20 cellular contexts compared by ENCODE assay signal in the genomic region with DNA sequence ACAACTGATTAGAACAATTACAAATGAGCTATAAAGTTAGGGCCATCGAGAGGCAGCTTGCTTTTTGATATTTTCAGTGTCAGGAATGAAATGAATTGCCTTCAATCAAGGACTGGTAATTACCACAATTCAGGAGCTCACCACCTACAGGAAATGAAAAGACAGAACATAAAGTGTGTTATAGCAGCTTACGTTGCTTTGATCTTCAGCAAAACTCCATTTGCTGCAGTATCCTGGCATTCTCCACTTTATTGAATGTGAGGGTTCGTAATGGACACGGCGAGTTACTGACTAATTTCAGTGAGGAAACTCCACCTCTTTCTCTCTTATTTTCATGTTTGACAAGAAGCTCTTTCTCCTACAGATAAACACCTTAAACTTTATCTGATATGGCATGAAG.
DNase-seq lines count a peak whose midpoint lies in the region; ATAC-seq, FAIRE-seq and TF ChIP-seq lines count a peak whose summit lies in the region.
"Had no signal": no experiment of that assay in that cellular context is flagged by ENCODE, and none has a peak within 500 bp of the region (broad histone marks: within the 10 kb centered on the region; RNA-seq: fewer than 3 reads in every experiment).

No MANE protein-coding gene starts in this region.

- H2BK5ac ChIP-seq in H1 (ENCODE audit: low read depth, low read length): no peak overlapping the region

- no peak overlapping the region for H4K5ac ChIP-seq in H1 (ENCODE audit: insufficient read length, low read depth, low read length)

- H3K4me1 ChIP-seq in OCI-LY3 (ENCODE audit: low read length) (no peaks in the 10 kb centered on the region), H1 (replicated peaks in 1 of 4; ENCODE audit: control insufficient read depth in 3 of 4, insufficient read depth in 4 of 4, low read length in 3 of 4) (peaks cover 0 to 3% (median 0%) of the 10 kb centered on the region in 4 experiments; a peak in 1 of 7 replicates), urinary bladder (ENCODE audit: insufficient read depth) (no peaks in the 10 kb centered on the region)
- H3K4me1 ChIP-seq: lower lobe of right lung, tibial artery had no signal

- no peak overlapping the region for H3K14ac ChIP-seq in H1 (ENCODE audit: insufficient read length)

- no peaks in the 10 kb centered on the region for H3K23me2 ChIP-seq in H1 (ENCODE audit: low read depth, low read length)

- H2AFZ ChIP-seq in OCI-LY3 (ENCODE audit: low read depth, low read length): no peak overlapping the region
- H2AFZ ChIP-seq in H1 (ENCODE audit: low read length): peak overlapping the region; percentile 89

- 86% methylated on average over 5 of the region's 5 CpGs; no CpG with 5 or more reads in 1 of the 2 experiments for WGBS in H1 (ENCODE audit: extremely low coverage in 1 of 2, insufficient coverage in 1 of 2, insufficient read length in 1 of 2, insufficient replicate concordance in 2 of 2, low coverage in 1 of 2, low lambda C conversion rate in 2 of 2, missing lambda C conversion rate in 1 of 2), 2 experiments
- 45% methylated on average over 5 of the region's 5 CpGs for WGBS in urinary bladder

- no peaks in the 10 kb centered on the region for H3K36me3 Mint-ChIP-seq in stimulated activated naive CD8-positive, alpha-beta T cell treated with anti-CD3 and anti-CD28 coated beads, Interleukin-15, Interleukin-2, amounts not matched to agents 100 ng/mL and 50 ng/mL, for 24 hours (ENCODE audit: low read depth)

- peak overlapping the region; percentile 20 for H3K4me3 Mint-ChIP-seq in stimulated activated naive CD8-positive, alpha-beta T cell treated with anti-CD3 and anti-CD28 coated beads, Interleukin-15, Interleukin-2, amounts not matched to agents 100 ng/mL and 50 ng/mL, for 24 hours
- H3K4me3 Mint-ChIP-seq: B cell; dendritic cell treated with granulocyte-macrophage colony-stimulating factor and Interleukin-4, amounts not matched to agents 40 ng/mL and 50 ng/mL, for 4 days had no signal

- no peak overlapping the region for H2BK20ac ChIP-seq in H1 (ENCODE audit: low read length)

- H3K36me3 ChIP-seq in OCI-LY3 (replicated peaks; ENCODE audit: low read depth, low read length): no peaks in the 10 kb centered on the region
- H3K36me3 ChIP-seq in H1 (ENCODE audit: control insufficient read depth in 2 of 4, insufficient read depth in 4 of 4, low read length in 3 of 4): no peaks in the 10 kb centered on the region
- no peaks in the 10 kb centered on the region for H3K36me3 ChIP-seq in urinary bladder (ENCODE audit: insufficient read depth)
- H3K36me3 ChIP-seq: lower lobe of right lung, tibial artery had no signal

- TF ChIP-seq EP300 in H1 (IDR thresholded peaks at IDR 0.05; ENCODE audit: borderline replicate concordance in 1 of 2, low read depth in 2 of 2, low read length in 2 of 2): no peak

- TF ChIP-seq POLR2A in H1 (IDR thresholded peaks at IDR 0.05; ENCODE audit: control extremely low read depth in 1 of 2, low read depth in 2 of 2, low read length in 2 of 2): no peak

- H3K9me3 ChIP-seq in OCI-LY3 (ENCODE audit: insufficient read depth, low read length) (no peaks in the 10 kb centered on the region), H1 (ENCODE audit: insufficient read depth in 2 of 2, low read depth in 1 of 2, low read length in 1 of 2) (peaks cover 2 to 5% of the 10 kb centered on the region in 2 experiments; a peak in 1 of 4 replicates)
- H3K9me3 ChIP-seq: lower lobe of right lung, tibial artery had no signal

- H3K4me1 Mint-ChIP-seq in stimulated activated naive CD8-positive, alpha-beta T cell treated with anti-CD3 and anti-CD28 coated beads, Interleukin-15, Interleukin-2, amounts not matched to agents 100 ng/mL and 50 ng/mL, for 24 hours (ENCODE audit: low read depth): peaks cover 7% of the 10 kb centered on the region
- H3K4me1 Mint-ChIP-seq: B cell had no signal

- no peaks in the 10 kb centered on the region for H3K79me1 ChIP-seq in H1 (ENCODE audit: low read depth, low read length)

- TF ChIP-seq RAD21 in H1 (IDR thresholded peaks at IDR 0.05 in 1 of 2, conservative IDR thresholded peaks at IDR 0.05 in 1 of 2; ENCODE audit: low read depth in 2 of 2, low read length in 2 of 2): no peak

- H3K9me3 Mint-ChIP-seq in stimulated activated naive CD8-positive, alpha-beta T cell treated with anti-CD3 and anti-CD28 coated beads, Interleukin-15, Interleukin-2, amounts not matched to agents 100 ng/mL and 50 ng/mL, for 24 hours: peaks cover 4% of the 10 kb centered on the region

- no peak overlapping the region for H3K4ac ChIP-seq in H1 (replicated peaks; ENCODE audit: insufficient read length, low read depth, low read length)

- H3K9ac ChIP-seq in OCI-LY3 (ENCODE audit: low read length) (no peak overlapping the region), H1 (replicated peaks in 1 of 4; ENCODE audit: extremely low read depth in 1 of 4, low read depth in 3 of 4, low read length in 3 of 4) (no peak overlapping the region)
- H3K9ac ChIP-seq: KMS-11 had no signal

- peak; percentile 32 for FAIRE-seq in H1 (lab: Jason Lieb, UNC)
- FAIRE-seq: D721Med, H54 had no signal

- no peak overlapping the region for H4K8ac ChIP-seq in H1 (ENCODE audit: extremely low read depth, insufficient read depth, low read length)

- H3K79me2 ChIP-seq in OCI-LY3 (ENCODE audit: low read length): no peaks in the 10 kb centered on the region
- H3K79me2 ChIP-seq in H1 (ENCODE audit: control insufficient read depth in 1 of 2, insufficient read depth in 2 of 2, low read length in 2 of 2): no peaks in the 10 kb centered on the region

- no peaks in the 10 kb centered on the region for H4K20me1 ChIP-seq in OCI-LY3 (ENCODE audit: insufficient read depth, low read length)
- H4K20me1 ChIP-seq in H1 (replicated peaks in 1 of 2; ENCODE audit: control insufficient read depth in 1 of 2, insufficient read depth in 2 of 2, low read length in 2 of 2): no peaks in the 10 kb centered on the region

- no peaks in the 10 kb centered on the region for H3K27me3 Mint-ChIP-seq in stimulated activated naive CD8-positive, alpha-beta T cell treated with anti-CD3 and anti-CD28 coated beads, Interleukin-15, Interleukin-2, amounts not matched to agents 100 ng/mL and 50 ng/mL, for 24 hours
- H3K27me3 Mint-ChIP-seq: B cell; dendritic cell treated with granulocyte-macrophage colony-stimulating factor and Interleukin-4, amounts not matched to agents 40 ng/mL and 50 ng/mL, for 4 days had no signal

- CTCF ChIA-PET in H1 (lab: Charles Lee; ENCODE audit: partially characterized antibody): no interaction called here

- no peak overlapping the region for H2BK120ac ChIP-seq in H1 (replicated peaks; ENCODE audit: low read depth, low read length)

- H3K4me3 ChIP-seq in OCI-LY3 (ENCODE audit: low read length): no peak overlapping the region
- no peak overlapping the region for H3K4me3 ChIP-seq in H1 (ENCODE audit: extremely low read depth in 1 of 4, insufficient read depth in 2 of 4, low read depth in 3 of 4, low read length in 4 of 4)
- H3K4me3 ChIP-seq in urinary bladder (ENCODE audit: low read depth, low read length): no peak overlapping the region
- H3K4me3 ChIP-seq: lower lobe of right lung, skin epidermis, tibial artery had no signal

- H3K18ac ChIP-seq in H1 (ENCODE audit: extremely low read depth, low read length): no peak overlapping the region

- TF ChIP-seq CTCF in OCI-LY3 (IDR thresholded peaks at IDR 0.05; ENCODE audit: low read depth, low read length) (no peak), H1 (IDR thresholded peaks at IDR 0.05; ENCODE audit: control extremely low read depth in 1 of 3, insufficient read depth in 1 of 3, low read depth in 1 of 3, low read length in 3 of 3) (no peak)

- H4K91ac ChIP-seq in H1 (replicated peaks; ENCODE audit: insufficient read length, low read length): no peak overlapping the region

- no peak overlapping the region for H3K56ac ChIP-seq in H1 (replicated peaks; ENCODE audit: insufficient read length, low read depth, low read length)

- no peaks in the 10 kb centered on the region for H3K27me3 ChIP-seq in OCI-LY3 (ENCODE audit: low read depth, low read length)
- no peaks in the 10 kb centered on the region for H3K27me3 ChIP-seq in H1 (replicated peaks in 1 of 4; ENCODE audit: control insufficient read depth in 3 of 4, extremely low read depth in 1 of 4, insufficient read depth in 3 of 4, low read length in 3 of 4)
- H3K27me3 ChIP-seq: tibial artery had no signal

- no peak overlapping the region for H3K27ac Mint-ChIP-seq in stimulated activated naive CD8-positive, alpha-beta T cell treated with anti-CD3 and anti-CD28 coated beads, Interleukin-15, Interleukin-2, amounts not matched to agents 100 ng/mL and 50 ng/mL, for 24 hours
- H3K27ac Mint-ChIP-seq: B cell; dendritic cell treated with granulocyte-macrophage colony-stimulating factor and Interleukin-4, amounts not matched to agents 40 ng/mL and 50 ng/mL, for 4 days had no signal

- POLR2A ChIA-PET in H1 (lab: Charles Lee; ENCODE audit: partially characterized antibody): no interaction called here

- peak overlapping the region; percentile 24 for H3K4me2 ChIP-seq in OCI-LY3 (ENCODE audit: low read length)
- H3K4me2 ChIP-seq in H1 (ENCODE audit: insufficient read depth in 1 of 2, low read depth in 2 of 2, low read length in 2 of 2): no peak overlapping the region
- H3K4me2 ChIP-seq: KMS-11 had no signal

- no peak for ATAC-seq in stimulated activated naive CD8-positive, alpha-beta T cell treated with anti-CD3 and anti-CD28 coated beads, Interleukin-15, Interleukin-2, amounts not matched to agents 100 U/mL and 50 U/mL, for 24 hours
- ATAC-seq in HG03159 (IDR thresholded peaks at IDR 0.05; ENCODE audit: unreplicated experiment): no peak
- no peak for ATAC-seq in GM19467 (IDR thresholded peaks at IDR 0.05; ENCODE audit: unreplicated experiment)
- no peak for ATAC-seq in HG02884 (IDR thresholded peaks at IDR 0.05; ENCODE audit: unreplicated experiment)
- ATAC-seq: esophagus mucosa, lower lobe of right lung had no signal

- no peak for DNase-seq in stimulated activated naive CD8-positive, alpha-beta T cell treated with anti-CD3 and anti-CD28 coated beads, Interleukin-15, Interleukin-2, amounts not matched to agents 100 U/mL and 50 U/mL, for 24 hours
- no peak for DNase-seq in H1 (ENCODE audit: low read depth in 1 of 2, low spot score in 2 of 2)
- DNase-seq: activated CD4-positive, CD25-positive, alpha-beta regulatory T cell; activated naive CD4-positive, alpha-beta T cell treated with Interleukin-2 at 50 U/mL for 16 hours; GF-D8; lower lobe of right lung; tibial artery had no signal

- H2BK12ac ChIP-seq in H1 (ENCODE audit: low read depth, low read length): no peak overlapping the region

- H2BK15ac ChIP-seq in H1 (ENCODE audit: low read length): no peak overlapping the region

- no peak overlapping the region for H3K23ac ChIP-seq in H1 (ENCODE audit: insufficient read length)

- H3K27ac ChIP-seq in OCI-LY3 (ENCODE audit: low read length): no peak overlapping the region
- no peak overlapping the region for H3K27ac ChIP-seq in H1 (ENCODE audit: low read depth, low read length)
- H3K27ac ChIP-seq in urinary bladder (ENCODE audit: low read depth): peak overlapping the region; percentile 23
- H3K27ac ChIP-seq: KMS-11, lower lobe of right lung, tibial artery had no signal

- H2AK5ac ChIP-seq in H1 (ENCODE audit: low read depth, low read length): no peak overlapping the region

TF ChIP-seq in H1, 55 proteins besides CTCF, POLR2A, EP300 and RAD21:
- TF ChIP-seq EZH2 (IDR thresholded peaks at IDR 0.05; ENCODE audit: low read depth, low read length, severe bottlenecking): no peak
- TF ChIP-seq SRF (IDR thresholded peaks at IDR 0.05; ENCODE audit: low read depth, low read length): no peak
- TF ChIP-seq CEBPB (IDR thresholded peaks at IDR 0.05; ENCODE audit: low read depth, low read length): no peak
TF ChIP-seq in H1: peak in this region for 0.
